ENCODE assay signal across 8 cellular contexts in genomic region chr17:75856062-75856681, GRCh38. TPM values are rescaled to one million over a fixed set of nuclear protein-coding genes. Genes with fewer than 3 reads are reported as not detected.
DNase-seq lines count a peak whose midpoint lies in the region; ATAC-seq and TF ChIP-seq lines count a peak whose summit lies in the region.

No MANE protein-coding gene starts in this region.

- TF ChIP-seq POLR2A in adrenal gland (IDR thresholded peaks at IDR 0.05): no peak

- H3K4me3 ChIP-seq in Jurkat, Clone E6-1 (ENCODE audit: low read length): peak overlapping the region; percentile 87
- H3K4me3 ChIP-seq in adrenal gland (peak overlapping the region; percentile 58 to 71 (median 64)), iPS-15b (ENCODE audit: low read depth, low read length) (peak overlapping the region; percentile 95)

- peaks cover 45% of the 10 kb centered on the region for H3K4me1 Mint-ChIP-seq in activated naive CD4-positive, alpha-beta T cell treated with anti-CD3 and anti-CD28 coated beads, Interleukin-2, amount 10 ng/mL, durations not matched to agents 7 days and 5 days
- H3K4me1 Mint-ChIP-seq in stimulated activated effector memory CD8-positive, alpha-beta T cell treated with anti-CD3 and anti-CD28 coated beads, Interleukin-12 subunit alpha, Interleukin-12 subunit beta, amount 100 ng/mL, for 72 hours: peaks cover 29% of the 10 kb centered on the region

- 2 to 6% (median 3%) methylated on average over 17 to 24 of the region's 24 CpGs for WGBS in adrenal gland, 4 donors

- H3K9ac ChIP-seq in iPS-15b (ENCODE audit: low read depth, low read length): peak overlapping the region; percentile 79

- H3K36me3 ChIP-seq in adrenal gland (replicated peaks in 1 of 2) (peaks cover 0 to 11% of the 10 kb centered on the region in 2 donors), iPS-15b (ENCODE audit: control insufficient read depth, insufficient read depth, low read length) (peaks cover 3% of the 10 kb centered on the region)

- no peaks in the 10 kb centered on the region for H3K9me3 Mint-ChIP-seq in activated naive CD4-positive, alpha-beta T cell treated with anti-CD3 and anti-CD28 coated beads, Interleukin-2, amount 10 ng/mL, durations not matched to agents 7 days and 5 days
- H3K9me3 Mint-ChIP-seq in stimulated activated effector memory CD8-positive, alpha-beta T cell treated with anti-CD3 and anti-CD28 coated beads, Interleukin-12 subunit alpha, Interleukin-12 subunit beta, amount 100 ng/mL, for 72 hours: no peaks in the 10 kb centered on the region

- peak in 1 of 6 experiments; percentile 5 for TF ChIP-seq CTCF in adrenal gland (IDR thresholded peaks at IDR 0.05)

- H3K27me3 Mint-ChIP-seq in activated naive CD4-positive, alpha-beta T cell treated with anti-CD3 and anti-CD28 coated beads, Interleukin-2, amount 10 ng/mL, durations not matched to agents 7 days and 5 days: no peaks in the 10 kb centered on the region

- peak overlapping the region; percentile 74 to 97 (median 88) for H3K27ac ChIP-seq in adrenal gland

- DNase-seq in activated naive CD4-positive, alpha-beta T cell treated with anti-CD3 and anti-CD28 coated beads, Interleukin-2, amount 10 ng/mL, durations not matched to agents 7 days and 5 days: no peak
- no peak for DNase-seq in activated naive CD4-positive, alpha-beta T cell treated with Interleukin-2 at 50 U/mL for 16 hours
- DNase-seq in Jurkat, Clone E6-1 (ENCODE audit: low read depth, low spot score): no peak
- DNase-seq in adrenal gland (peak in 4 of 7 donors; percentile 50 to 67 (median 52)), cerebellar nuclear complex (lab: John Stamatoyannopoulos, UW) (no peak), AG08396 (ENCODE audit: low spot score) (no peak)
- DNase-seq in stimulated activated effector memory CD8-positive, alpha-beta T cell treated with anti-CD3 and anti-CD28 coated beads, Interleukin-12 subunit alpha, Interleukin-12 subunit beta, amount 100 ng/mL, for 72 hours (ENCODE audit: low spot score in 2 of 2): peak in 1 of 2 donors; percentile 74

- peak overlapping the region; percentile 91 for H3K27ac Mint-ChIP-seq in activated naive CD4-positive, alpha-beta T cell treated with anti-CD3 and anti-CD28 coated beads, Interleukin-2, amount 10 ng/mL, durations not matched to agents 7 days and 5 days
- no peak overlapping the region for H3K27ac Mint-ChIP-seq in stimulated activated effector memory CD8-positive, alpha-beta T cell treated with anti-CD3 and anti-CD28 coated beads, Interleukin-12 subunit alpha, Interleukin-12 subunit beta, amount 100 ng/mL, for 72 hours

- peaks cover 11% of the 10 kb centered on the region for H3K36me3 Mint-ChIP-seq in activated naive CD4-positive, alpha-beta T cell treated with anti-CD3 and anti-CD28 coated beads, Interleukin-2, amount 10 ng/mL, durations not matched to agents 7 days and 5 days
- peaks cover 23% of the 10 kb centered on the region for H3K36me3 Mint-ChIP-seq in stimulated activated effector memory CD8-positive, alpha-beta T cell treated with anti-CD3 and anti-CD28 coated beads, Interleukin-12 subunit alpha, Interleukin-12 subunit beta, amount 100 ng/mL, for 72 hours

- peak; percentile 43 for ATAC-seq in stimulated activated effector memory CD8-positive, alpha-beta T cell treated with anti-CD3 and anti-CD28 coated beads, Interleukin-12 subunit alpha, Interleukin-12 subunit beta, amount 100 ng/mL, for 72 hours

- CTCF ChIA-PET in activated naive CD4-positive, alpha-beta T cell treated with anti-CD3 and anti-CD28 coated beads, Interleukin-2, amount 10 ng/mL, durations not matched to agents 7 days and 5 days (lab: Charles Lee): interaction anchor here (0.7 to 10.6 kb wide), 5 partner anchors 11 to 41 kb away, joined by 3 to 103 read pairs (median 11); partner anchors contain the start of genes TRIM47, TRIM65 and UNC13D

- intact Hi-C loops in adrenal gland (cut with DNase I): no loop called here

- H3K4me1 ChIP-seq in adrenal gland (replicated peaks in 1 of 2): peaks cover 10 to 27% of the 10 kb centered on the region in 2 donors
- no peaks in the 10 kb centered on the region for H3K4me1 ChIP-seq in iPS-15b (ENCODE audit: control insufficient read depth, insufficient read depth, low read length)

- H3K9me3 ChIP-seq in adrenal gland (replicated peaks in 1 of 3) (no peaks in the 10 kb centered on the region), iPS-15b (ENCODE audit: control insufficient read depth, insufficient read depth, low read length) (no peaks in the 10 kb centered on the region)

- no peak overlapping the region for H3K4me3 Mint-ChIP-seq in activated naive CD4-positive, alpha-beta T cell treated with anti-CD3 and anti-CD28 coated beads, Interleukin-2, amount 10 ng/mL, durations not matched to agents 7 days and 5 days
- no peak overlapping the region for H3K4me3 Mint-ChIP-seq in stimulated activated effector memory CD8-positive, alpha-beta T cell treated with anti-CD3 and anti-CD28 coated beads, Interleukin-12 subunit alpha, Interleukin-12 subunit beta, amount 100 ng/mL, for 72 hours

- H3K27me3 ChIP-seq in adrenal gland: no peaks in the 10 kb centered on the region
- H3K27me3 ChIP-seq in iPS-15b (ENCODE audit: control insufficient read depth, insufficient read depth, low read length): no peaks in the 10 kb centered on the region

RNA-seq across cellular contexts. Expression of gene WBP2, which starts 1.0 kb away (rescaled TPM):
- polyA plus RNA-seq in Jurkat, Clone E6-1 (2012; ENCODE audit: insufficient read depth, insufficient read length): 120 TPM
- total RNA-seq in adrenal gland: 100 to 1,000 TPM; 131 to 292 (median 217) TPM
- polyA plus RNA-seq in adrenal gland: 100 to 1,000 TPM; 205 to 258 (median 258) TPM

RNA-seq across cellular contexts. Expression of gene UNC13D, which starts 12.0 kb away (rescaled TPM):
- 87.6 TPM for polyA plus RNA-seq in Jurkat, Clone E6-1 (2012; ENCODE audit: insufficient read depth, insufficient read length)
- total RNA-seq in adrenal gland: 10 to 100 TPM in 7 of 8 donors, 1 to 10 TPM in 1; 3.0 to 28.1 (median 13.8) TPM
- 10 to 100 TPM in 2 of 3 donors, 1 to 10 TPM in 1; 6.6 to 47.5 (median 21.5) TPM for polyA plus RNA-seq in adrenal gland

RNA-seq across cellular contexts. Expression of gene TRIM47, which starts 22.2 kb away (rescaled TPM):
- 20.4 TPM for polyA plus RNA-seq in Jurkat, Clone E6-1 (2012; ENCODE audit: insufficient read depth, insufficient read length)
- 10 to 100 TPM in 7 of 8 donors, 1 to 10 TPM in 1; 6.7 to 66.1 (median 24.5) TPM for total RNA-seq in adrenal gland
- polyA plus RNA-seq in adrenal gland: 10 to 100 TPM in 2 of 3 donors, 1 to 10 TPM in 1; 6.0 to 42.5 (median 36.5) TPM

RNA-seq across cellular contexts. Expression of gene TRIM65, which starts 40.6 kb away (rescaled TPM):
- 30.7 TPM for polyA plus RNA-seq in Jurkat, Clone E6-1 (2012; ENCODE audit: insufficient read depth, insufficient read length)
- 10 to 100 TPM in 7 of 8 donors, 1 to 10 TPM in 1; 7.4 to 46.9 (median 19.3) TPM for total RNA-seq in adrenal gland
- 10 to 100 TPM in 1 of 3 donors, 1 to 10 TPM in 2; 4.1 to 16.7 (median 5.0) TPM for polyA plus RNA-seq in adrenal gland

RNA-seq across cellular contexts. Expression of gene MRPL38, which starts 48.5 kb away (rescaled TPM):
- 129 TPM for polyA plus RNA-seq in Jurkat, Clone E6-1 (2012; ENCODE audit: insufficient read depth, insufficient read length)
- total RNA-seq in adrenal gland: 100 to 1,000 TPM in 4 of 8 donors, 10 to 100 TPM in 4; 36.7 to 153 (median 82.7) TPM
- polyA plus RNA-seq in adrenal gland: 100 to 1,000 TPM in 2 of 3 donors, 10 to 100 TPM in 1; 60.3 to 214 (median 187) TPM

Comparison
In these comparisons a context has a peak if more than half of its experiments do, and no peak if none do; other contexts are left out.
1. DNase-seq: peak in adrenal gland (4 of 7); none in activated naive CD4-positive, alpha-beta T cell treated with anti-CD3 and anti-CD28 coated beads, Interleukin-2, amount 10 ng/mL, durations not matched to agents 7 days and 5 days (single experiment), activated naive CD4-positive, alpha-beta T cell treated with Interleukin-2 at 50 U/mL for 16 hours (single experiment), Jurkat, Clone E6-1 (single experiment), cerebellar nuclear complex (0 of 2) and AG08396 (single experiment).
2. Peak in every context shown above with its lines, with median percentiles within 50 percentile points of each other: H3K4me3 ChIP-seq.